10 cellular contexts compared by ENCODE assay signal in genomic region chr6:33822575-33823395, GRCh38. TPM values are rescaled to one million over a fixed set of nuclear protein-coding genes. Genes with fewer than 3 reads are reported as not detected.
DNase-seq lines count a peak whose midpoint lies in the region; ATAC-seq, FAIRE-seq and TF ChIP-seq lines count a peak whose summit lies in the region.
"Had no signal": no experiment of that assay in that cellular context is flagged by ENCODE, and none has a peak within 500 bp of the region (broad histone marks: within the 10 kb centered on the region; RNA-seq: fewer than 3 reads in every experiment).

No MANE protein-coding gene starts in this region.

- H2AFZ ChIP-seq in GM12878 (ENCODE audit: control insufficient read depth, low read depth, low read length): no peak overlapping the region
- H2AFZ ChIP-seq: parathyroid adenoma had no signal

- intact Hi-C loops in GM12878 (cut with micrococcal nuclease; ENCODE audit: unreplicated experiment): no loop called here

- RAD21 ChIA-PET in GM12878 (lab: Charles Lee; ENCODE audit: unreplicated experiment): no interaction called here

- H3K36me3 ChIP-seq in GM12878 (ENCODE audit: control insufficient read depth in 2 of 2, insufficient read depth in 2 of 2, low read length in 1 of 2): no peaks in the 10 kb centered on the region

- CTCF ChIA-PET in GM12878 (lab: Yijun Ruan, JAX): interaction anchor here (0.6 kb wide), 1 partner anchor 35 kb away, joined by 3 read pairs; no protein-coding TSS in a partner anchor

- no peaks in the 10 kb centered on the region for H3K4me1 ChIP-seq in GM12878 (ENCODE audit: control insufficient read depth, insufficient read depth, low read length)
- H3K4me1 ChIP-seq: parathyroid adenoma had no signal

- H3K27ac ChIP-seq in GM12878 (ENCODE audit: control insufficient read depth, insufficient read depth): no peak overlapping the region
- H3K27ac ChIP-seq: parathyroid adenoma had no signal

- H3K79me2 ChIP-seq in GM12878 (ENCODE audit: control insufficient read depth, insufficient read depth, low read length): no peaks in the 10 kb centered on the region
- H3K79me2 ChIP-seq: parathyroid adenoma had no signal

- TF ChIP-seq CTCF in GM12878 (IDR thresholded peaks at IDR 0.05 in 2 of 3, conservative IDR thresholded peaks at IDR 0.05 in 1 of 3; ENCODE audit: control insufficient read depth in 2 of 3, extremely low read depth in 1 of 3, insufficient read depth in 1 of 3, low read depth in 3 of 3, low read length in 3 of 3) (peak; percentile 1 to 25 (median 4); a peak in 1 of 6 replicates), retinal pigment epithelial cell (conservative IDR thresholded peaks at IDR 0.05; ENCODE audit: low read depth, low read length) (peak; percentile 51)

- no peak overlapping the region for H3K4me3 ChIP-seq in GM12878
- H3K4me3 ChIP-seq in retinal pigment epithelial cell (ENCODE audit: low read length): no peak overlapping the region

- in situ Hi-C loops in GM12878 (cut with MboI): no loop called here

- TF ChIP-seq RAD21 in GM12878 (IDR thresholded peaks at IDR 0.05; ENCODE audit: insufficient read depth, low read depth, low read length): no peak

- no peak for TF ChIP-seq POLR2A in GM12878 (IDR thresholded peaks at IDR 0.05; ENCODE audit: low read depth, low read length)

- H3K9ac ChIP-seq in GM12878 (ENCODE audit: control insufficient read depth, insufficient read depth, low read length): no peak overlapping the region
- H3K9ac ChIP-seq: parathyroid adenoma had no signal

- H3K9me3 ChIP-seq in GM12878 (replicated peaks; ENCODE audit: control insufficient read depth, insufficient read depth, low read length): no peaks in the 10 kb centered on the region

- FAIRE-seq in GM12878 (lab: Jason Lieb, UNC): no peak

- POLR2A ChIA-PET in GM12878 (lab: Charles Lee): no interaction called here

- H3K27me3 ChIP-seq in GM12878 (replicated peaks in 1 of 2; ENCODE audit: control insufficient read depth in 2 of 2, insufficient read depth in 2 of 2, low read length in 1 of 2): peaks cover 0 to 2% of the 10 kb centered on the region in 2 experiments; a peak in 2 of 4 replicates

- no TSS peak for BruUV-seq in GM12878 (replicated peaks; lab: Mats Ljungman, UMichigan)

- H4K20me1 ChIP-seq in GM12878 (ENCODE audit: control insufficient read depth, insufficient read depth): 0 out of 2 replicates have a peak, but pooled peaks cover under 1% of the 10 kb centered on the region

- ATAC-seq in GM12878 (peak; percentile 88), HG02610 (IDR thresholded peaks at IDR 0.05; ENCODE audit: unreplicated experiment) (no peak)

- TF ChIP-seq EP300 in GM12878 (IDR thresholded peaks at IDR 0.05; ENCODE audit: borderline replicate concordance in 1 of 2, control insufficient read depth in 1 of 2, low read depth in 2 of 2, low read length in 2 of 2): no peak

- DNase-seq in SIG-M5 treated with dmso at 0.1 percent for 504 hours (lab: John Stamatoyannopoulos, UW; ENCODE audit: unreplicated experiment): peak; percentile 7
- no peak for DNase-seq in SIG-M5 (lab: John Stamatoyannopoulos, UW)
- DNase-seq in NCI-H146 treated with DMSO at 0.1 percent for 48 hours (lab: John Stamatoyannopoulos, UW; ENCODE audit: unreplicated experiment): peak; percentile 45
- DNase-seq in GM12878 (ENCODE audit: low read depth, low spot score): no peak
- DNase-seq in retinal pigment epithelial cell (ENCODE audit: low read depth): no peak
- no peak for DNase-seq in activated CD4-positive, alpha-beta T cell treated with anti-CD3 and anti-CD28 coated beads, Interleukin-2, amount 50 U/mL, for 4 hours
- DNase-seq in activated CD8-positive, alpha-beta memory T cell treated with anti-CD3 and anti-CD28 coated beads for 24 hours: no peak

- SMC1A ChIA-PET in GM12878 (lab: Charles Lee; ENCODE audit: uncharacterized antibody, unreplicated experiment): no interaction called here

- no peak overlapping the region for H3K4me2 ChIP-seq in GM12878 (ENCODE audit: control insufficient read depth, insufficient read depth)

- WGBS in GM12878 (ENCODE audit: insufficient coverage, insufficient replicate concordance, low lambda C conversion rate, missing lambda C conversion rate): 31% methylated on average over 10 of the region's 10 CpGs

TF ChIP-seq in GM12878, 131 proteins besides CTCF, POLR2A, EP300 and RAD21 (continues in another document):
- no peak for TF ChIP-seq RBBP5 (conservative IDR thresholded peaks at IDR 0.05)
- no peak for TF ChIP-seq MTA3 (IDR thresholded peaks at IDR 0.05; ENCODE audit: borderline replicate concordance, low read length)
- no peak for TF ChIP-seq ZBTB4 (CRISPR knock-in tag; IDR thresholded peaks at IDR 0.05)
- no peak for TF ChIP-seq SMC3 (IDR thresholded peaks at IDR 0.05; ENCODE audit: borderline replicate concordance, low read length)
- TF ChIP-seq EGR1 (IDR thresholded peaks at IDR 0.05; ENCODE audit: borderline replicate concordance in 1 of 2, low read depth in 2 of 2, low read length in 2 of 2): no peak
- TF ChIP-seq FOXM1 (IDR thresholded peaks at IDR 0.05; ENCODE audit: low read depth, low read length): no peak
- no peak for TF ChIP-seq NR2C2 (IDR thresholded peaks at IDR 0.05; ENCODE audit: borderline replicate concordance, control insufficient read depth, insufficient read length, low read depth)
- TF ChIP-seq PKNOX1 (IDR thresholded peaks at IDR 0.05): no peak
- no peak for TF ChIP-seq EED (IDR thresholded peaks at IDR 0.05; ENCODE audit: low read depth)

RNA-seq across cellular contexts. Expression of gene MLN, which starts 19.0 kb away (rescaled TPM):
- total RNA-seq in GM12878 (2013; cell fraction: nucleolus; rRNA removed): not detected in 2 replicates
- total RNA-seq in GM12878 (2014; rRNA removed) (not detected in 2 replicates), GM12878 (2014; rRNA removed; fragmentation: Illumina TruSeq; extraction: Trizol) (not detected in 2 replicates), GM12878 (2021) (not detected in 2 replicates)
- polyA plus RNA-seq in GM12878 (2011; ENCODE audit: low read depth): not detected
- polyA plus RNA-seq in GM12878 (2011; rRNA removed) (not detected in 2 replicates), GM12878 (2014; fragmentation: Illumina TruSeq; extraction: Trizol) (not detected in 2 replicates), GM12878 (2014; fragmentation: Nextera tagmentation; extraction: Ambion mirVana) (not detected), GM12878 (2014; rRNA removed) (not detected in 2 replicates), GM12878 (2016; fragmentation: Nextera tagmentation; extraction: Ambion mirVana) (not detected)
- not detected in 2 replicates for polyA plus RNA-seq in GM12878 (2011; cell fraction: cytosol; rRNA removed)
- not detected in 2 replicates for polyA plus RNA-seq in GM12878 (2011; cell fraction: nucleus; rRNA removed)
- not detected in 2 replicates for polyA plus RNA-seq in GM12878 (2012)
- not detected in 2 replicates for polyA minus RNA-seq in GM12878 (2011; rRNA and poly(A)+ RNA removed)
- not detected in 2 replicates for polyA minus RNA-seq in GM12878 (2011; cell fraction: cytosol; rRNA and poly(A)+ RNA removed)
- not detected in 2 replicates for polyA minus RNA-seq in GM12878 (2011; cell fraction: nucleus; rRNA and poly(A)+ RNA removed)
- polyA plus RNA-seq: CD14-positive monocyte had no signal

RNA-seq across cellular contexts. Expression of gene LEMD2, which starts 33.9 kb away (rescaled TPM):
- 70.2 and 77.1 TPM in 2 replicates for total RNA-seq in GM12878 (2013; cell fraction: nucleolus; rRNA removed)
- 25.8 and 26.5 TPM in 2 replicates for total RNA-seq in GM12878 (2014; rRNA removed)
- total RNA-seq in GM12878 (2014; rRNA removed; fragmentation: Illumina TruSeq; extraction: Trizol): 23.0 and 25.8 TPM in 2 replicates
- 30.4 and 35.2 TPM in 2 replicates for total RNA-seq in GM12878 (2021)
- polyA plus RNA-seq in GM12878 (2011; ENCODE audit: low read depth): 15.5 TPM
- polyA plus RNA-seq in GM12878 (2011; rRNA removed): 47.1 and 50.1 TPM in 2 replicates
- polyA plus RNA-seq in GM12878 (2011; cell fraction: cytosol; rRNA removed): 29.2 and 32.0 TPM in 2 replicates
- polyA plus RNA-seq in GM12878 (2011; cell fraction: nucleus; rRNA removed): 125 and 133 TPM in 2 replicates
- polyA plus RNA-seq in GM12878 (2012): 24.8 and 24.9 TPM in 2 replicates
- 13.5 and 22.6 TPM in 2 replicates for polyA plus RNA-seq in GM12878 (2014; fragmentation: Illumina TruSeq; extraction: Trizol)
- polyA plus RNA-seq in GM12878 (2014; fragmentation: Nextera tagmentation; extraction: Ambion mirVana): 1 to 10 TPM in 1 of 2 experiments, under 1 TPM in 1; 0.45 to 1.2 TPM
- 30.0 and 33.8 TPM in 2 replicates for polyA plus RNA-seq in GM12878 (2014; rRNA removed)
- polyA plus RNA-seq in GM12878 (2016; fragmentation: Nextera tagmentation; extraction: Ambion mirVana): 10 to 100 TPM in 1 of 2 experiments, 1 to 10 TPM in 1; 5.9 to 14.0 TPM
- polyA minus RNA-seq in GM12878 (2011; rRNA and poly(A)+ RNA removed): 20.0 and 35.0 TPM in 2 replicates
- 11.6 TPM in 2 replicates for polyA minus RNA-seq in GM12878 (2011; cell fraction: cytosol; rRNA and poly(A)+ RNA removed)
- 51.3 and 64.4 TPM in 2 replicates for polyA minus RNA-seq in GM12878 (2011; cell fraction: nucleus; rRNA and poly(A)+ RNA removed)

Comparison
In these comparisons a context has a peak if more than half of its experiments do, and no peak if none do; other contexts are left out.
1. DNase-seq: peak in SIG-M5 treated with dmso at 0.1 percent for 504 hours (single experiment) and NCI-H146 treated with DMSO at 0.1 percent for 48 hours (single experiment); none in SIG-M5 (single experiment), GM12878 (single experiment), retinal pigment epithelial cell (single experiment), activated CD4-positive, alpha-beta T cell treated with anti-CD3 and anti-CD28 coated beads, Interleukin-2, amount 50 U/mL, for 4 hours (0 of 2) and activated CD8-positive, alpha-beta memory T cell treated with anti-CD3 and anti-CD28 coated beads for 24 hours (single experiment).